In the genomic region with DNA sequence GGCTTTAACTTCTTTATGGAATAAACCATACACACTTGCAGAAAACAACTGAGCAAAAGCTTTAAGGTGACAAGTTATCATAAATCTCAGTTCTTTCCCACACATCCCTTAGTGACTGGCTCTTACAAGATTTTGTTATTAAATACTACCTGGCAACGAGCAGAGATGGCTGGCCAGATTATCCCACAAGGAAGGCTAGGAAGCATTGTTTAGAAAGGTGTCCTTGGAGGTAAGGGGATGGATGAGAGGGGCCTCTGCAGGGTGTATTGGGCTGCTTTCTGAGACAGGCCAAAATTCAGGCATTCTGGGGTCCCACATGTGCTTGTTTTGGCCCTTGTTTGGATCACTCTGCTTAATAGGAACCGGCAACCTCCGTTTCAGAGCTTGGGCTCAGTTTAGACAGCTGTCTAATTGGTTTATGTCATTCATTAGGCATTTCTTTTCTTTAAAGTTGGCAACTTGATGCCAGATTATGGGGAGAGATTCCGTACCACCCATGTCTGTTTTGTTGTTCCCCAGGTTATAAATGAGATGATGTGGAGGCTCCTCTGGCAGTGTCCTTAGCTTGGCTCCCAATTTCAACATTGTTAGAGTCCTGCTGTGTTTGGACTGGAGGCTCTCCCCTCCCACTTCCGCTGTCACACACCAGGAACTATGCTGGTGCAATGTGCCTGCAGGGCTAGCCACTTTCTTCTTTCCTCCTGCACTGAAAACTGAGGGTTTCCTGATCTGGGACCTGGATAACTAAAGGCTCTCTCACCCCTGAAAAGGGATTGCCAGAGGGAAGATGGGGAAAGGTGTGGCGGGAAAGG, we compare ENCODE assay signal across 17 cellular contexts.
DNase-seq lines count a peak whose midpoint lies in the region; ATAC-seq and TF ChIP-seq lines count a peak whose summit lies in the region.
"Had no signal": no experiment of that assay in that cellular context is flagged by ENCODE, and none has a peak within 500 bp of the region (broad histone marks: within the 10 kb centered on the region; RNA-seq: fewer than 3 reads in every experiment).

No MANE protein-coding gene starts in this region.

- H3K27ac Mint-ChIP-seq in osteocyte (ENCODE audit: unreplicated experiment), result peak overlapping the region; percentile 74
- H3K27ac Mint-ChIP-seq in activated CD4-positive, alpha-beta T cell treated with anti-CD3 and anti-CD28 coated beads, Interleukin-2, amount 10 ng/mL, durations not matched to agents 7 days and 5 days, result no peak overlapping the region
- no peak overlapping the region for H3K27ac Mint-ChIP-seq in activated T-helper 2 cell treated with anti-CD3 and anti-CD28 coated beads, Interferon-gamma antibody, Interleukin-2, Interleukin-4, amounts not matched to agents 10 μg/mL and 5 μg/mL and 100 μg/mL, durations not matched to agents 14 hours and 24 hours and 36 hours
- H3K27ac Mint-ChIP-seq: activated naive CD4-positive, alpha-beta T cell treated with anti-CD3 and anti-CD28 coated beads for 36 hours; naive thymus-derived CD8-positive, alpha-beta T cell; stimulated activated naive CD8-positive, alpha-beta T cell treated with anti-CD3 and anti-CD28 coated beads, Interleukin-15, Interleukin-2, amounts not matched to agents 100 ng/mL and 50 ng/mL, for 24 hours had no signal

- in situ Hi-C loops in T47D (cut with HindIII; ENCODE audit: low pct_unique_long_range_greater_than_20kb, low sequenced_read_pairs), result no loop called here

- no peak for TF ChIP-seq CTCF in osteocyte (IDR thresholded peaks at IDR 0.05)

- peaks cover 27% of the 10 kb centered on the region for H3K4me1 Mint-ChIP-seq in osteocyte (ENCODE audit: unreplicated experiment)
- peaks cover 25% of the 10 kb centered on the region for H3K4me1 Mint-ChIP-seq in activated CD4-positive, alpha-beta T cell treated with anti-CD3 and anti-CD28 coated beads, Interleukin-2, amount 10 ng/mL, durations not matched to agents 7 days and 5 days
- H3K4me1 Mint-ChIP-seq in activated T-helper 2 cell treated with anti-CD3 and anti-CD28 coated beads, Interferon-gamma antibody, Interleukin-2, Interleukin-4, amounts not matched to agents 10 μg/mL and 5 μg/mL and 100 μg/mL, durations not matched to agents 14 hours and 24 hours and 36 hours (ENCODE audit: low read depth), result peaks cover 57% of the 10 kb centered on the region

- DNase-seq in ELF-1 (ENCODE audit: low read depth, low spot score), result peak; percentile 74
- DNase-seq in NCI-H2196 treated with DMSO at 0.1 percent for 48 hours (lab: John Stamatoyannopoulos, UW; ENCODE audit: unreplicated experiment), result peak; percentile 37
- DNase-seq in T47D (ENCODE audit: low read depth in 1 of 2, low spot score in 1 of 2), result peak; percentile 30 to 98
- DNase-seq in osteocyte (ENCODE audit: extremely low spot score, unreplicated experiment), result no peak
- no peak for DNase-seq in activated CD4-positive, alpha-beta T cell treated with anti-CD3 and anti-CD28 coated beads, Interleukin-2, amount 10 ng/mL, durations not matched to agents 7 days and 5 days
- no peak for DNase-seq in left cardiac atrium
- no peak for DNase-seq in activated T-helper 2 cell treated with anti-CD3 and anti-CD28 coated beads, Interferon-gamma antibody, Interleukin-2, Interleukin-4, amounts not matched to agents 10 μg/mL and 5 μg/mL and 100 μg/mL, durations not matched to agents 14 hours and 24 hours and 36 hours (ENCODE audit: low spot score)
- DNase-seq: activated naive CD4-positive, alpha-beta T cell treated with anti-CD3 and anti-CD28 coated beads for 36 hours; BE2C; head of caudate nucleus; left lung; naive thymus-derived CD8-positive, alpha-beta T cell; NCI-H2227 treated with DMSO at 0.1 percent for 48 hours; Right ventricle myocardium superior had no signal

- peaks cover 1% of the 10 kb centered on the region for H3K36me3 Mint-ChIP-seq in osteocyte (ENCODE audit: unreplicated experiment)
- H3K36me3 Mint-ChIP-seq in activated CD4-positive, alpha-beta T cell treated with anti-CD3 and anti-CD28 coated beads, Interleukin-2, amount 10 ng/mL, durations not matched to agents 7 days and 5 days (ENCODE audit: low read depth), result peaks cover 4% of the 10 kb centered on the region
- peaks cover 4% of the 10 kb centered on the region for H3K36me3 Mint-ChIP-seq in activated T-helper 2 cell treated with anti-CD3 and anti-CD28 coated beads, Interferon-gamma antibody, Interleukin-2, Interleukin-4, amounts not matched to agents 10 μg/mL and 5 μg/mL and 100 μg/mL, durations not matched to agents 14 hours and 24 hours and 36 hours (ENCODE audit: low read depth)
- H3K36me3 Mint-ChIP-seq: naive thymus-derived CD8-positive, alpha-beta T cell had no signal

- no peaks in the 10 kb centered on the region for H3K9me3 Mint-ChIP-seq in osteocyte (ENCODE audit: unreplicated experiment)
- H3K9me3 Mint-ChIP-seq in activated CD4-positive, alpha-beta T cell treated with anti-CD3 and anti-CD28 coated beads, Interleukin-2, amount 10 ng/mL, durations not matched to agents 7 days and 5 days, result peaks cover 10% of the 10 kb centered on the region
- H3K9me3 Mint-ChIP-seq in activated T-helper 2 cell treated with anti-CD3 and anti-CD28 coated beads, Interferon-gamma antibody, Interleukin-2, Interleukin-4, amounts not matched to agents 10 μg/mL and 5 μg/mL and 100 μg/mL, durations not matched to agents 14 hours and 24 hours and 36 hours, result peaks cover 5% of the 10 kb centered on the region
- H3K9me3 Mint-ChIP-seq: activated naive CD4-positive, alpha-beta T cell treated with anti-CD3 and anti-CD28 coated beads for 36 hours; naive thymus-derived CD8-positive, alpha-beta T cell had no signal

- H3K4me3 Mint-ChIP-seq in osteocyte (ENCODE audit: unreplicated experiment), result no peak overlapping the region
- H3K4me3 Mint-ChIP-seq in activated CD4-positive, alpha-beta T cell treated with anti-CD3 and anti-CD28 coated beads, Interleukin-2, amount 10 ng/mL, durations not matched to agents 7 days and 5 days, result no peak overlapping the region
- no peak overlapping the region for H3K4me3 Mint-ChIP-seq in activated T-helper 2 cell treated with anti-CD3 and anti-CD28 coated beads, Interferon-gamma antibody, Interleukin-2, Interleukin-4, amounts not matched to agents 10 μg/mL and 5 μg/mL and 100 μg/mL, durations not matched to agents 14 hours and 24 hours and 36 hours (ENCODE audit: low read depth)
- H3K4me3 Mint-ChIP-seq: activated naive CD4-positive, alpha-beta T cell treated with anti-CD3 and anti-CD28 coated beads for 36 hours; naive thymus-derived CD8-positive, alpha-beta T cell; stimulated activated naive CD8-positive, alpha-beta T cell treated with anti-CD3 and anti-CD28 coated beads, Interleukin-15, Interleukin-2, amounts not matched to agents 100 ng/mL and 50 ng/mL, for 24 hours had no signal

- peaks cover 3% of the 10 kb centered on the region for H3K27me3 Mint-ChIP-seq in osteocyte (ENCODE audit: unreplicated experiment)
- peaks cover 2% of the 10 kb centered on the region for H3K27me3 Mint-ChIP-seq in activated CD4-positive, alpha-beta T cell treated with anti-CD3 and anti-CD28 coated beads, Interleukin-2, amount 10 ng/mL, durations not matched to agents 7 days and 5 days
- no peaks in the 10 kb centered on the region for H3K27me3 Mint-ChIP-seq in activated T-helper 2 cell treated with anti-CD3 and anti-CD28 coated beads, Interferon-gamma antibody, Interleukin-2, Interleukin-4, amounts not matched to agents 10 μg/mL and 5 μg/mL and 100 μg/mL, durations not matched to agents 14 hours and 24 hours and 36 hours (ENCODE audit: low read depth)
- H3K27me3 Mint-ChIP-seq: stimulated activated naive CD8-positive, alpha-beta T cell treated with anti-CD3 and anti-CD28 coated beads, Interleukin-15, Interleukin-2, amounts not matched to agents 100 ng/mL and 50 ng/mL, for 24 hours had no signal

- intact Hi-C loops in left cardiac atrium (cut with DNase I), result no loop called here
- intact Hi-C loops in activated T-helper 2 cell treated with anti-CD3 and anti-CD28 coated beads, Interferon-gamma antibody, Interleukin-2, Interleukin-4, amounts not matched to agents 10 μg/mL and 5 μg/mL and 100 μg/mL, durations not matched to agents 14 hours and 24 hours and 36 hours (cut with micrococcal nuclease), result no loop called here

- POLR2A ChIA-PET in activated CD4-positive, alpha-beta T cell treated with anti-CD3 and anti-CD28 coated beads, Interleukin-2, amount 10 ng/mL, durations not matched to agents 7 days and 5 days (lab: Charles Lee), result no interaction called here

- CTCF ChIA-PET in activated CD4-positive, alpha-beta T cell treated with anti-CD3 and anti-CD28 coated beads, Interleukin-2, amount 10 ng/mL, durations not matched to agents 7 days and 5 days (lab: Charles Lee), result interaction anchor here (0.5 kb wide), 1 partner anchor 1662 kb away, joined by 3 read pairs; no protein-coding TSS in a partner anchor

- ATAC-seq in GM19467 (IDR thresholded peaks at IDR 0.05; ENCODE audit: unreplicated experiment) (no peak), left cardiac atrium (no peak)
- ATAC-seq: left lung; naive thymus-derived CD8-positive, alpha-beta T cell; sciatic nerve had no signal

Comparison
In these comparisons a context has a peak if more than half of its experiments do, and no peak if none do; other contexts are left out.
1. DNase-seq: peak in ELF-1 (single experiment), NCI-H2196 treated with DMSO at 0.1 percent for 48 hours (single experiment) and T47D (2 of 2); none in osteocyte (single experiment), activated CD4-positive, alpha-beta T cell treated with anti-CD3 and anti-CD28 coated beads, Interleukin-2, amount 10 ng/mL, durations not matched to agents 7 days and 5 days (single experiment), left cardiac atrium (single experiment) and activated T-helper 2 cell treated with anti-CD3 and anti-CD28 coated beads, Interferon-gamma antibody, Interleukin-2, Interleukin-4, amounts not matched to agents 10 μg/mL and 5 μg/mL and 100 μg/mL, durations not matched to agents 14 hours and 24 hours and 36 hours (single experiment).